Comparison of ENCODE assay signal across 8 cellular contexts in genomic region chr3:16378920-16379319, GRCh38.
DNase-seq lines count a peak whose midpoint lies in the region; ATAC-seq and TF ChIP-seq lines count a peak whose summit lies in the region.

No MANE protein-coding gene starts in this region.

- no peaks in the 10 kb centered on the region for H3K9me3 ChIP-seq in right lobe of liver

- H3K27me3 ChIP-seq in right lobe of liver = no peaks in the 10 kb centered on the region

- TF ChIP-seq POLR2A in right lobe of liver (IDR thresholded peaks at IDR 0.05) = no peak

- peak; percentile 41 for ATAC-seq in GM18508 (IDR thresholded peaks at IDR 0.05; ENCODE audit: insufficient read depth, unreplicated experiment)
- peak; percentile 41 for ATAC-seq in GM21737 (IDR thresholded peaks at IDR 0.05; ENCODE audit: unreplicated experiment)
- no peak for ATAC-seq in right lobe of liver

- H3K36me3 ChIP-seq in right lobe of liver = peaks cover 0 to 4% (median 0%) of the 10 kb centered on the region in 4 donors

- 62% methylated on average over 3 of the region's 3 CpGs for WGBS in right lobe of liver (ENCODE audit: insufficient coverage, low coverage, low lambda C conversion rate, missing lambda C conversion rate)

- DNase-seq in M059J (ENCODE audit: low read depth) (peak; percentile 77), kidney glomerular epithelial cell (lab: John Stamatoyannopoulos, UW) (peak; percentile 12), LoVo (ENCODE audit: low spot score) (no peak), right lobe of liver (no peak), DMS79 (lab: John Stamatoyannopoulos, UW) (no peak)
- DNase-seq in activated CD4-positive, alpha-beta T cell treated with anti-CD3 and anti-CD28 coated beads, Interleukin-2, amount 50 U/mL, for 48 hours = no peak

- no peaks in the 10 kb centered on the region for H3K4me1 ChIP-seq in right lobe of liver

- H3K4me3 ChIP-seq in right lobe of liver = no peak overlapping the region

- intact Hi-C loops in right lobe of liver (cut with DNase I) = no loop called here

- TF ChIP-seq CTCF in right lobe of liver (IDR thresholded peaks at IDR 0.05) = no peak

- H3K27ac ChIP-seq in right lobe of liver = no peak overlapping the region

Comparison
In these comparisons a context has a peak if more than half of its experiments do, and no peak if none do; other contexts are left out.
1. ATAC-seq: peak in GM18508 (single experiment) and GM21737 (single experiment); none in right lobe of liver (0 of 4).
2. DNase-seq: peak in M059J (single experiment) and kidney glomerular epithelial cell (single experiment); none in LoVo (single experiment), right lobe of liver (0 of 3), DMS79 (single experiment) and activated CD4-positive, alpha-beta T cell treated with anti-CD3 and anti-CD28 coated beads, Interleukin-2, amount 50 U/mL, for 48 hours (0 of 2).